ENCODE assay signal across 11 cellular contexts in the genomic region with DNA sequence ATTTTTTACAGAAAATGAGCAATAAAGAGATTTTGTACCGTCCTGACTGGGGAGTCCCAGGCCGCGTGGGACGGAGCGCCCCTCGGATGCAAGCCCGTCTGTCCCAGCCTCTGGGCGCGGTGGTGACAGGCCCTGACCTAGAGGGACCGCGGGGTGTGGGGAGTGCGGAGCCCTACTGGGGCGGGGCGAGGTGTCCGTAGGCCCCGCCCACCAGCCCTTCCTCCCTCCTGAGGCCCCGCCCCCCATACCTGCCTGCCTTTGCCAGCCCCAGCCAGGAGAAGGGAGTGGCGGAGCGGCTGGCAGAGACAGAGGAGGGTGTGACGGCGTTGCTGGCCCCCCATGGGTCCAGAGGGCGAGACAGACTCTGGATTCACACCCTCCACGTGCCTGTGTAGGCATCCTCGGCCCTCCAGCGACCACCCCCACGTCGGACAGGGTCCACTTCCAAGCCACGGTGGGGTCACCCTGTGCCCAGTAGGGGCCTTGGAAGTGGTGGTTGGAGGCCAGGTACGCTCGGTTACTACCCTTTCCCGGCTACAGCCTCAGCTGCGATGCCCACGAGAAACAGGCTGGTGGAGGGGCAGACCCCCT. TPM values are rescaled to one million over a fixed set of nuclear protein-coding genes. Genes with fewer than 3 reads are reported as not detected.
DNase-seq lines count a peak whose midpoint lies in the region; ATAC-seq, FAIRE-seq and TF ChIP-seq lines count a peak whose summit lies in the region.
"Not testable (repeated sequence)": the region's sequence is repeated elsewhere in the genome, so short reads cannot be mapped to it uniquely, and the experiment has no call there.
"Had no signal": no experiment of that assay in that cellular context is flagged by ENCODE, and none has a peak within 500 bp of the region (broad histone marks: within the 10 kb centered on the region; RNA-seq: fewer than 3 reads in every experiment).

No MANE protein-coding gene starts in this region.

- peak overlapping the region; percentile 57 for H3K4me3 Mint-ChIP-seq in Calu3 (ENCODE audit: low read depth, unreplicated experiment)
- H3K4me3 Mint-ChIP-seq in activated naive CD8-positive, alpha-beta T cell = peak overlapping the region; percentile 27

- CTCF ChIA-PET in Calu3 (lab: Charles Lee) = not testable (repeated sequence)

- H3K27ac Mint-ChIP-seq in Calu3 (ENCODE audit: unreplicated experiment); activated naive CD8-positive, alpha-beta T cell: not testable (repeated sequence)

- BruUV-seq in Calu3 (replicated peaks; lab: Mats Ljungman, UMichigan) = not testable (repeated sequence)

- H3K27me3 Mint-ChIP-seq in Calu3 (ENCODE audit: unreplicated experiment); activated naive CD8-positive, alpha-beta T cell: not testable (repeated sequence)

- H3K36me3 ChIP-seq in HUES64 (ENCODE audit: insufficient read depth, low read length); cardiac muscle cell; mucosa of descending colon (ENCODE audit: low read depth); small intestine (ENCODE audit: control insufficient read depth in 2 of 2, insufficient read depth in 2 of 2, low read length in 2 of 2): not testable (repeated sequence)

- peak overlapping the region; percentile 54 for H3K4me3 ChIP-seq in HUES64 (ENCODE audit: low read length)
- H3K4me3 ChIP-seq in cardiac muscle cell = peak overlapping the region; percentile 8
- H3K4me3 ChIP-seq in mucosa of descending colon = not testable (repeated sequence)
- H3K4me3 ChIP-seq in small intestine (ENCODE audit: low read depth in 1 of 2, low read length in 2 of 2) = peak overlapping the region in 1 of 2 donors; percentile 38

- not testable (repeated sequence) for H3K4me1 Mint-ChIP-seq in Calu3 (ENCODE audit: low read depth, unreplicated experiment); activated naive CD8-positive, alpha-beta T cell (ENCODE audit: low read depth)

- TF ChIP-seq CTCF in Calu3 (IDR thresholded peaks at IDR 0.05; ENCODE audit: unreplicated experiment); cardiac muscle cell (IDR thresholded peaks at IDR 0.05; ENCODE audit: low read depth, low read length); mucosa of descending colon (IDR thresholded peaks at IDR 0.05): not testable (repeated sequence)

- not testable (repeated sequence) for H3K9me3 Mint-ChIP-seq in Calu3 (ENCODE audit: low read depth, unreplicated experiment); activated naive CD8-positive, alpha-beta T cell (ENCODE audit: low read depth)

- intact Hi-C loops in Calu3 (cut with micrococcal nuclease; ENCODE audit: unreplicated experiment) = loop anchor here (10.0 kb wide), 2 partner anchors 156 to 516 kb away; no protein-coding TSS in a partner anchor
- intact Hi-C loops in mucosa of descending colon (cut with DNase I, micrococcal nuclease) = not testable (repeated sequence)

- H3K4me1 ChIP-seq in HUES64 (ENCODE audit: insufficient read depth, low read length); cardiac muscle cell (ENCODE audit: low read depth); mucosa of descending colon (ENCODE audit: low read depth); small intestine (ENCODE audit: control insufficient read depth in 2 of 2, insufficient read depth in 1 of 2, low read depth in 1 of 2, low read length in 1 of 2): not testable (repeated sequence)

- H3K9ac ChIP-seq in HUES64 (ENCODE audit: low read depth, low read length) = not testable (repeated sequence)

- H3K36me3 Mint-ChIP-seq in Calu3 (ENCODE audit: insufficient read depth, unreplicated experiment); activated naive CD8-positive, alpha-beta T cell: not testable (repeated sequence)

- H3K27me3 ChIP-seq in HUES64 (ENCODE audit: insufficient read depth, low read length) = peaks cover 26% of the 10 kb centered on the region
- peaks cover 44% of the 10 kb centered on the region for H3K27me3 ChIP-seq in cardiac muscle cell
- not testable (repeated sequence) for H3K27me3 ChIP-seq in small intestine (ENCODE audit: control insufficient read depth in 2 of 2, insufficient read depth in 2 of 2, low read length in 2 of 2)

- DNase-seq in Calu3 (peak; percentile 29), cardiac muscle cell (ENCODE audit: low read depth in 1 of 2, low spot score in 1 of 2) (peak in 1 of 2 donors; percentile 11), iPS-NIHi7 (ENCODE audit: extremely low spot score) (peak; percentile 65), mucosa of descending colon (peak; percentile 66 to 86 (median 85)), small intestine (peak; percentile 68)

- not testable (repeated sequence) for FAIRE-seq in small intestine (lab: Jason Lieb, UNC)

- not testable (repeated sequence) for H3K27ac ChIP-seq in HUES64 (ENCODE audit: low read depth, low read length); cardiac muscle cell; small intestine (ENCODE audit: low read depth in 1 of 2, low read length in 1 of 2)

- H3K9me3 ChIP-seq in HUES64 (ENCODE audit: insufficient read depth, low read depth, low read length); cardiac muscle cell (ENCODE audit: low read depth); mucosa of descending colon; small intestine (ENCODE audit: control insufficient read depth, low read depth): not testable (repeated sequence)

- ATAC-seq in mucosa of descending colon = peak; percentile 63

- WGBS in HUES64 = 27% methylated on average over 19 of the region's 33 CpGs
- WGBS in small intestine, 3 donors = 12 to 22% (median 20%) methylated on average over 15 to 30 of the region's 33 CpGs

RNA-seq across cellular contexts. Expression of gene DEFB131A, which starts 54.3 kb away (rescaled TPM):
- total RNA-seq in Calu3 (2022) (not detected in 2 replicates), cardiac muscle cell (not detected in 2 replicates), mucosa of descending colon (not detected)
- not detected for polyA plus RNA-seq in HUES64 (2013, experiment 1 of 2)
- polyA plus RNA-seq in HUES64 (2013, experiment 2 of 2) = not detected
- polyA plus RNA-seq in cardiac muscle cell (not detected in 2 replicates), small intestine (not detected)
- total RNA-seq: CD8-positive, alpha-beta T cell; GM12878; HT1080; Right ventricle myocardium superior had no signal
- polyA plus RNA-seq: GM12878 had no signal
